22 cellular contexts compared by ENCODE assay signal in genomic region chr1:34926894-34927293, GRCh38.
"Had no signal": no experiment of that assay in that cellular context is flagged by ENCODE, and none has a peak within 500 bp of the region (broad histone marks: within the 10 kb centered on the region; RNA-seq: fewer than 3 reads in every experiment).

No MANE protein-coding gene starts in this region.

- H3K4me3 Mint-ChIP-seq: activated CD4-positive, alpha-beta T cell treated with anti-CD3 and anti-CD28 coated beads for 36 hours; activated naive CD8-positive, alpha-beta T cell treated with anti-CD3 and anti-CD28 coated beads, Interleukin-2, amount 10 ng/mL, durations not matched to agents 7 days and 5 days; activated T-helper 17 cell treated with anti-CD3 and anti-CD28 coated beads, Interleukin-2, amount 50 U/mL, for 72 hours; central memory CD8-positive, alpha-beta T cell; mesothelial cell of epicardium; stimulated activated naive CD8-positive, alpha-beta T cell treated with anti-CD3 and anti-CD28 coated beads, Interleukin-15, amount 100 ng/mL, for 72 hours; T-helper 17 cell had no signal

- H3K27ac Mint-ChIP-seq: activated CD4-positive, alpha-beta T cell treated with anti-CD3 and anti-CD28 coated beads for 36 hours; activated naive CD8-positive, alpha-beta T cell treated with anti-CD3 and anti-CD28 coated beads, Interleukin-2, amount 10 ng/mL, durations not matched to agents 7 days and 5 days; activated T-helper 17 cell treated with anti-CD3 and anti-CD28 coated beads, Interleukin-2, amount 50 U/mL, for 72 hours; mesothelial cell of epicardium; stimulated activated naive CD8-positive, alpha-beta T cell treated with anti-CD3 and anti-CD28 coated beads, Interleukin-15, amount 100 ng/mL, for 72 hours; T-helper 17 cell had no signal

- ATAC-seq: activated CD4-positive, alpha-beta T cell treated with anti-CD3 and anti-CD28 coated beads for 36 hours; activated T-helper 17 cell treated with anti-CD3 and anti-CD28 coated beads, Interleukin-2, amount 50 U/mL, for 72 hours; left colon; pancreas; right lobe of liver; stimulated activated naive CD8-positive, alpha-beta T cell treated with anti-CD3 and anti-CD28 coated beads, Interleukin-15, amount 100 ng/mL, for 72 hours; T-helper 17 cell had no signal

- H3K9me3 ChIP-seq: esophagus squamous epithelium, pancreas, right lobe of liver had no signal

- DNase-seq: activated CD4-positive, alpha-beta T cell treated with anti-CD3 and anti-CD28 coated beads for 36 hours; activated CD4-positive, alpha-beta T cell treated with anti-CD3 and anti-CD28 coated beads, Interleukin-2, amount 50 U/mL, for 48 hours; activated naive CD4-positive, alpha-beta T cell; activated naive CD8-positive, alpha-beta T cell treated with anti-CD3 and anti-CD28 coated beads, Interleukin-2, amount 10 ng/mL, durations not matched to agents 7 days and 5 days; anterior cingulate cortex; brain microvascular endothelial cell; effector CD8-positive, alpha-beta T cell; esophagus squamous epithelium; islet precursor cell; left colon; pancreas; right lobe of liver; small intestine; stimulated activated CD4-positive, alpha-beta T cell treated with anti-CD3 and anti-CD28 coated beads, Interleukin-4, amount 100 ng/mL, for 1 hour; stimulated activated naive CD8-positive, alpha-beta T cell treated with anti-CD3 and anti-CD28 coated beads, Interleukin-15, amount 100 ng/mL, for 72 hours; T-helper 17 cell; trophoblast cell had no signal

- H3K4me3 ChIP-seq: esophagus squamous epithelium, hepatocyte, lung, pancreas, right lobe of liver had no signal

- H3K9me3 Mint-ChIP-seq: activated naive CD8-positive, alpha-beta T cell treated with anti-CD3 and anti-CD28 coated beads, Interleukin-2, amount 10 ng/mL, durations not matched to agents 7 days and 5 days; activated T-helper 17 cell treated with anti-CD3 and anti-CD28 coated beads, Interleukin-2, amount 50 U/mL, for 72 hours; central memory CD8-positive, alpha-beta T cell; mesothelial cell of epicardium had no signal

- H3K36me3 ChIP-seq: brain microvascular endothelial cell, esophagus squamous epithelium, pancreas, right lobe of liver had no signal

- H3K27ac ChIP-seq: brain microvascular endothelial cell, esophagus squamous epithelium, hepatocyte, pancreas, right lobe of liver had no signal

- H3K36me3 Mint-ChIP-seq: activated naive CD8-positive, alpha-beta T cell treated with anti-CD3 and anti-CD28 coated beads, Interleukin-2, amount 10 ng/mL, durations not matched to agents 7 days and 5 days; mesothelial cell of epicardium had no signal
